8 cellular contexts compared by ENCODE assay signal in genomic region chr3:151468284-151468917, GRCh38. TPM values are rescaled to one million over a fixed set of nuclear protein-coding genes. Genes with fewer than 3 reads are reported as not detected.
DNase-seq lines count a peak whose midpoint lies in the region; ATAC-seq, FAIRE-seq and TF ChIP-seq lines count a peak whose summit lies in the region.

No MANE protein-coding gene starts in this region.

- WGBS in iPS DF 6.9 (ENCODE audit: insufficient coverage, insufficient read length): 100% methylated on average over 2 of the region's 9 CpGs

- H3K4me1 ChIP-seq in astrocyte (ENCODE audit: insufficient read depth, low read length): no peaks in the 10 kb centered on the region
- no peaks in the 10 kb centered on the region for H3K4me1 ChIP-seq in iPS DF 6.9 (ENCODE audit: control insufficient read depth, insufficient read depth, low read length)

- H3K9me3 Mint-ChIP-seq in astrocyte (ENCODE audit: unreplicated experiment): no peaks in the 10 kb centered on the region
- H3K9me3 Mint-ChIP-seq in activated T-helper 2 cell treated with anti-CD3 and anti-CD28 coated beads, Interferon-gamma antibody, Interleukin-2, Interleukin-4, amounts not matched to agents 10 μg/mL and 5 μg/mL and 100 μg/mL, durations not matched to agents 14 hours and 24 hours and 36 hours: no peaks in the 10 kb centered on the region

- no peak overlapping the region for H3K27ac Mint-ChIP-seq in astrocyte (ENCODE audit: unreplicated experiment)
- no peak overlapping the region for H3K27ac Mint-ChIP-seq in activated T-helper 2 cell treated with anti-CD3 and anti-CD28 coated beads, Interferon-gamma antibody, Interleukin-2, Interleukin-4, amounts not matched to agents 10 μg/mL and 5 μg/mL and 100 μg/mL, durations not matched to agents 14 hours and 24 hours and 36 hours

- H3K27me3 Mint-ChIP-seq in astrocyte (ENCODE audit: low read depth, unreplicated experiment): no peaks in the 10 kb centered on the region
- H3K27me3 Mint-ChIP-seq in activated T-helper 2 cell treated with anti-CD3 and anti-CD28 coated beads, Interferon-gamma antibody, Interleukin-2, Interleukin-4, amounts not matched to agents 10 μg/mL and 5 μg/mL and 100 μg/mL, durations not matched to agents 14 hours and 24 hours and 36 hours (ENCODE audit: low read depth): peaks cover 7% of the 10 kb centered on the region

- peak; percentile 84 for TF ChIP-seq CTCF in astrocyte (IDR thresholded peaks at IDR 0.05; ENCODE audit: insufficient read depth, low read depth, low read length)

- peak; percentile 7 for DNase-seq in DMS153 (lab: John Stamatoyannopoulos, UW)
- DNase-seq in KG1 (lab: John Stamatoyannopoulos, UW): peak; percentile 25
- peak; percentile 67 for DNase-seq in OCI-M1 (lab: John Stamatoyannopoulos, UW)
- peak; percentile 18 for DNase-seq in astrocyte (ENCODE audit: low read depth)
- DNase-seq in iPS DF 6.9 (ENCODE audit: low read depth, low spot score): peak; percentile 78
- DNase-seq in stimulated activated CD4-positive, alpha-beta T cell treated with anti-CD3 and anti-CD28 coated beads, Interleukin-2, amount 100 ng/mL, for 48 hours: peak; percentile 21 to 30
- DNase-seq in activated T-helper 2 cell treated with anti-CD3 and anti-CD28 coated beads, Interferon-gamma antibody, Interleukin-2, Interleukin-4, amounts not matched to agents 10 μg/mL and 5 μg/mL and 100 μg/mL, durations not matched to agents 14 hours and 24 hours and 36 hours (ENCODE audit: low spot score): no peak

- peak; percentile 74 for ATAC-seq in GM21367 (IDR thresholded peaks at IDR 0.05; ENCODE audit: unreplicated experiment)

- H2AFZ ChIP-seq in astrocyte (ENCODE audit: low read depth, low read length): no peak overlapping the region

- no peak overlapping the region for H3K4me3 ChIP-seq in astrocyte (ENCODE audit: insufficient read depth, low read depth, low read length)
- H3K4me3 ChIP-seq in iPS DF 6.9 (ENCODE audit: low read length): no peak overlapping the region

- H3K9ac ChIP-seq in astrocyte (ENCODE audit: low read length): no peak overlapping the region

- H3K4me2 ChIP-seq in astrocyte (ENCODE audit: low read length): no peak overlapping the region

- no peaks in the 10 kb centered on the region for H3K4me1 Mint-ChIP-seq in astrocyte (ENCODE audit: low read depth, unreplicated experiment)
- no peaks in the 10 kb centered on the region for H3K4me1 Mint-ChIP-seq in activated T-helper 2 cell treated with anti-CD3 and anti-CD28 coated beads, Interferon-gamma antibody, Interleukin-2, Interleukin-4, amounts not matched to agents 10 μg/mL and 5 μg/mL and 100 μg/mL, durations not matched to agents 14 hours and 24 hours and 36 hours (ENCODE audit: low read depth)

- H3K9me3 ChIP-seq in astrocyte (ENCODE audit: insufficient read depth, low read depth, low read length) (no peaks in the 10 kb centered on the region), iPS DF 6.9 (ENCODE audit: control insufficient read depth, insufficient read depth, low read length) (no peaks in the 10 kb centered on the region)

- H3K79me2 ChIP-seq in astrocyte (ENCODE audit: insufficient read depth, low read length): no peaks in the 10 kb centered on the region

- FAIRE-seq in astrocyte (lab: Jason Lieb, UNC): peak; percentile 49

- H3K27ac ChIP-seq in astrocyte (ENCODE audit: low read depth, low read length) (no peak overlapping the region), iPS DF 6.9 (ENCODE audit: low read length) (no peak overlapping the region)

- no peak overlapping the region for H3K4me3 Mint-ChIP-seq in astrocyte (ENCODE audit: unreplicated experiment)
- no peak overlapping the region for H3K4me3 Mint-ChIP-seq in activated T-helper 2 cell treated with anti-CD3 and anti-CD28 coated beads, Interferon-gamma antibody, Interleukin-2, Interleukin-4, amounts not matched to agents 10 μg/mL and 5 μg/mL and 100 μg/mL, durations not matched to agents 14 hours and 24 hours and 36 hours (ENCODE audit: low read depth)

- intact Hi-C loops in activated T-helper 2 cell treated with anti-CD3 and anti-CD28 coated beads, Interferon-gamma antibody, Interleukin-2, Interleukin-4, amounts not matched to agents 10 μg/mL and 5 μg/mL and 100 μg/mL, durations not matched to agents 14 hours and 24 hours and 36 hours (cut with micrococcal nuclease): loop anchor here (2.0 to 5.0 kb wide), 2 partner anchors 369 to 450 kb away; no protein-coding TSS in a partner anchor

- H3K27me3 ChIP-seq in astrocyte (ENCODE audit: insufficient read depth, low read length) (no peaks in the 10 kb centered on the region), iPS DF 6.9 (ENCODE audit: control insufficient read depth, insufficient read depth, low read length) (no peaks in the 10 kb centered on the region)

- H3K36me3 Mint-ChIP-seq in astrocyte (ENCODE audit: low read depth, unreplicated experiment): no peaks in the 10 kb centered on the region
- no peaks in the 10 kb centered on the region for H3K36me3 Mint-ChIP-seq in activated T-helper 2 cell treated with anti-CD3 and anti-CD28 coated beads, Interferon-gamma antibody, Interleukin-2, Interleukin-4, amounts not matched to agents 10 μg/mL and 5 μg/mL and 100 μg/mL, durations not matched to agents 14 hours and 24 hours and 36 hours (ENCODE audit: low read depth)

- H4K20me1 ChIP-seq in astrocyte (ENCODE audit: insufficient read depth, low read length): no peaks in the 10 kb centered on the region

- H3K36me3 ChIP-seq in astrocyte (ENCODE audit: insufficient read depth, low read length): no peaks in the 10 kb centered on the region
- H3K36me3 ChIP-seq in iPS DF 6.9 (ENCODE audit: control insufficient read depth, insufficient read depth, low read length): no peaks in the 10 kb centered on the region

RNA-seq across cellular contexts. Expression of gene IGSF10, which starts 7.5 kb away (rescaled TPM):
- total RNA-seq in astrocyte: 0.43 and 0.84 TPM in 2 replicates
- not detected in 2 replicates for total RNA-seq in activated T-helper 2 cell treated with anti-CD3 and anti-CD28 coated beads, Interferon-gamma antibody, Interleukin-2, Interleukin-4, amounts not matched to agents 10 μg/mL and 5 μg/mL and 100 μg/mL, durations not matched to agents 14 hours and 24 hours and 36 hours
